Comparison of ENCODE assay signal across 17 cellular contexts in the genomic region with DNA sequence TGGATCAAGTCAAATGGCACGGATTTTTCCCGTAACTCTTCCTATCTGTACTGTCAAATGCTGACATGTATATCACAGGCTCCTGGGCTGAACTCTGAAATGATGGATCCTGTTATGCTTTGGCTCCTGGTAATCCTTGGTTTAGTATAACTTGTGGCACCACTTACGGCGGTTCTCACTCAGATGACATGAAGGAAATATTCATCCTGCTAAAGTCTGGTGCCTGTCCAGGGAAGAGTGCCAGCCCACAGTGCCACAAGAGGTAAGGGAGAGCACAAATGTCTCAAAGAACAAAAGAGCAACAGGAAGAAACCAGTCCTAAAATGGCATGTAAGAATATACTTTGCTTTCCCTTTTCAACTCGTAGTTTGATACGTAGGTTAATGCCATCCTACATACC.
"Had no signal": no experiment of that assay in that cellular context is flagged by ENCODE, and none has a peak within 500 bp of the region (broad histone marks: within the 10 kb centered on the region; RNA-seq: fewer than 3 reads in every experiment).

No MANE protein-coding gene starts in this region.

- H3K4me1 Mint-ChIP-seq: activated B cell treated with CpG ODN at 0.5 μM for 24 hours, naive B cell had no signal

- H3K4me3 Mint-ChIP-seq: activated B cell treated with CpG ODN at 0.5 μM for 24 hours; activated naive CD8-positive, alpha-beta T cell treated with anti-CD3 and anti-CD28 coated beads, Interleukin-2, amount 10 ng/mL, durations not matched to agents 7 days and 5 days; naive B cell; stimulated activated memory B cell treated with anti-CD40 and anti-IgM and Interleukin-4, amounts not matched to agents 10 μg/mL and 1 μg/mL and 100 μg/mL, for 72 hours; T-helper 17 cell had no signal

- H3K36me3 ChIP-seq: heart left ventricle, pancreas, thyroid gland had no signal

- H3K9me3 Mint-ChIP-seq: activated B cell treated with CpG ODN at 0.5 μM for 24 hours; activated naive CD8-positive, alpha-beta T cell treated with anti-CD3 and anti-CD28 coated beads, Interleukin-2, amount 10 ng/mL, durations not matched to agents 7 days and 5 days; naive B cell; stimulated activated memory B cell treated with anti-CD40 and anti-IgM and Interleukin-4, amounts not matched to agents 10 μg/mL and 1 μg/mL and 100 μg/mL, for 72 hours had no signal

- DNase-seq: activated B cell treated with CpG ODN at 0.5 μM for 24 hours; activated CD4-positive, alpha-beta T cell treated with anti-CD3 and anti-CD28 coated beads for 48 hours; activated CD8-positive, alpha-beta memory T cell treated with anti-CD3 and anti-CD28 coated beads, Interleukin-2, amount 50 U/mL, for 48 hours; activated gamma-delta T cell; activated naive CD8-positive, alpha-beta T cell treated with anti-CD3 and anti-CD28 coated beads, Interleukin-2, amount 10 ng/mL, durations not matched to agents 7 days and 5 days; activated T-cell treated with anti-CD3 and anti-CD28 coated beads, Interleukin-2, amount 50 U/mL, for 72 hours; anterior cingulate cortex; heart left ventricle; left cardiac atrium; naive B cell; pancreas; retina; stimulated activated CD4-positive, alpha-beta T cell treated with anti-CD3 and anti-CD28 coated beads, Interleukin-2, amount 100 ng/mL, for 48 hours; T-helper 17 cell; thyroid gland had no signal

- H3K27ac Mint-ChIP-seq: activated B cell treated with CpG ODN at 0.5 μM for 24 hours; activated naive CD8-positive, alpha-beta T cell treated with anti-CD3 and anti-CD28 coated beads, Interleukin-2, amount 10 ng/mL, durations not matched to agents 7 days and 5 days; activated T-cell treated with anti-CD3 and anti-CD28 coated beads, Interleukin-2, amount 50 U/mL, for 72 hours; naive B cell; stimulated activated memory B cell treated with anti-CD40 and anti-IgM and Interleukin-4, amounts not matched to agents 10 μg/mL and 1 μg/mL and 100 μg/mL, for 72 hours had no signal

- ATAC-seq: activated T-cell treated with anti-CD3 and anti-CD28 coated beads, Interleukin-2, amount 50 U/mL, for 72 hours; stimulated activated memory B cell treated with anti-CD40 and anti-IgM and Interleukin-4, amounts not matched to agents 10 μg/mL and 1 μg/mL and 100 μg/mL, for 72 hours; T-helper 17 cell had no signal

- H3K36me3 Mint-ChIP-seq: naive B cell had no signal

- H3K27me3 Mint-ChIP-seq: activated B cell treated with CpG ODN at 0.5 μM for 24 hours; activated naive CD8-positive, alpha-beta T cell treated with anti-CD3 and anti-CD28 coated beads, Interleukin-2, amount 10 ng/mL, durations not matched to agents 7 days and 5 days; naive B cell; stimulated activated memory B cell treated with anti-CD40 and anti-IgM and Interleukin-4, amounts not matched to agents 10 μg/mL and 1 μg/mL and 100 μg/mL, for 72 hours; T-helper 17 cell had no signal

- H3K4me3 ChIP-seq: heart left ventricle, pancreas, thyroid gland had no signal

- H3K9me3 ChIP-seq: heart left ventricle, pancreas, thyroid gland had no signal

- H3K27me3 ChIP-seq: heart left ventricle, pancreas, thyroid gland had no signal

- H3K27ac ChIP-seq: epithelial cell of prostate, heart left ventricle, pancreas had no signal
